14 cellular contexts compared by ENCODE assay signal in the genomic region with DNA sequence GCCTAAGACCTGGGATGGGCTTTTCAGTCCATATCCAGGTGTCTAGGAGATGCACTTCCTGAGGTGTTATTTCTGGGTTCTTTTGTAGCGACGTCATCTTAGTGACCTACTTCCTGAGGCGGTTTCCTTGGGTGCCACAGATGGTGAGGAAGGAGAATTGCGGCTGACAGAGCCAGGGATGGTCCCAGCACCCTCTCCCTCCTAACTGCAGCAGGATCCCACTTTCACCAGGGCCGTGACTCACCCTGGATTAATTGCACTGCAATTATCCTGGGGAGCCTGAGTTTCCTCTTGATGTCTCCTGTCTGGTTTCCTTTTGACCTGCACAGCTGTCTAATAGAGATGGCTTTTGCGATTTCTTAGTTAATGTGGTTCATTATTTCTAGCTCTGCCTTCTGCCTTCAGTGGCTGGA.
A peak's percentile ranks its signal among the peaks of the same experiment; 100 is the strongest.
DNase-seq lines count a peak whose midpoint lies in the region; ATAC-seq lines count a peak whose summit lies in the region.
"Had no signal": no experiment of that assay in that cellular context is flagged by ENCODE, and none has a peak within 500 bp of the region (broad histone marks: within the 10 kb centered on the region; RNA-seq: fewer than 3 reads in every experiment).

No MANE protein-coding gene starts in this region.

- H3K9me3 ChIP-seq in BLaER1 treated with 17β-estradiol and CSF1 and Interleukin-3, amounts not matched to agents 10 nM and 100 nM (replicated peaks in 1 of 11): peaks cover 0 to 6% (median 0%) of the 10 kb centered on the region in 11 experiments; a peak in 3 of 22 replicates
- H3K9me3 ChIP-seq: Caco-2, neutrophil had no signal

- H3K27ac ChIP-seq in BLaER1 treated with 17β-estradiol and CSF1 and Interleukin-3, amounts not matched to agents 10 nM and 100 nM: peak overlapping the region in 5 of 11 experiments; percentile 6 to 68 (median 36); a peak in 8 of 22 replicates
- H3K27ac ChIP-seq: cardiac muscle cell, neutrophil had no signal

- peaks cover 0 to 7% (median 0%) of the 10 kb centered on the region in 11 experiments; a peak in 4 of 22 replicates for H3K27me3 ChIP-seq in BLaER1 treated with 17β-estradiol and CSF1 and Interleukin-3, amounts not matched to agents 10 nM and 100 nM
- no peaks in the 10 kb centered on the region for H3K27me3 ChIP-seq in H7 (ENCODE audit: control insufficient read depth, insufficient read depth, low read length)
- H3K27me3 ChIP-seq: cardiac muscle cell had no signal

- DNase-seq in H7 (peak; percentile 37), SW480 (ENCODE audit: low spot score) (peak; percentile 72), iPS-NIHi7 (ENCODE audit: extremely low spot score) (peak; percentile 48), NK-92 (lab: John Stamatoyannopoulos, UW; ENCODE audit: unreplicated experiment) (no peak), DMS79 treated with DMSO at 0.1 percent for 48 hours (lab: John Stamatoyannopoulos, UW) (no peak), GOT3 (lab: John Stamatoyannopoulos, UW) (no peak)
- DNase-seq: left colon; stimulated activated naive CD8-positive, alpha-beta T cell treated with anti-CD3 and anti-CD28 coated beads, Interleukin-15, amount 100 ng/mL, for 72 hours; T-helper 2 cell had no signal

- peaks cover 26 to 69% (median 58%) of the 10 kb centered on the region in 10 experiments for H3K4me1 ChIP-seq in BLaER1 treated with 17β-estradiol and CSF1 and Interleukin-3, amounts not matched to agents 10 nM and 100 nM
- H3K4me1 ChIP-seq: Caco-2 had no signal

- H3K4me2 ChIP-seq in BLaER1 treated with 17β-estradiol and CSF1 and Interleukin-3, amounts not matched to agents 10 nM and 100 nM: peak overlapping the region; percentile 42 to 93 (median 70)

- peak overlapping the region in 4 of 11 experiments; percentile 8 to 56 (median 30); a peak in 5 of 22 replicates for H3K9ac ChIP-seq in BLaER1 treated with 17β-estradiol and CSF1 and Interleukin-3, amounts not matched to agents 10 nM and 100 nM

- H3K4me3 ChIP-seq in BLaER1 treated with 17β-estradiol and CSF1 and Interleukin-3, amounts not matched to agents 10 nM and 100 nM: no peak overlapping the region
- H3K4me3 ChIP-seq in H7 (ENCODE audit: insufficient read depth, low read depth, low read length): no peak overlapping the region
- H3K4me3 ChIP-seq: cardiac muscle cell had no signal

- H4K20me1 ChIP-seq in BLaER1 treated with 17β-estradiol and CSF1 and Interleukin-3, amounts not matched to agents 10 nM and 100 nM: no peaks in the 10 kb centered on the region

- no peaks in the 10 kb centered on the region for H3K36me3 ChIP-seq in BLaER1 treated with 17β-estradiol and CSF1 and Interleukin-3, amounts not matched to agents 10 nM and 100 nM
- H3K36me3 ChIP-seq in H7 (replicated peaks; ENCODE audit: control insufficient read depth, insufficient read depth, low read length): no peaks in the 10 kb centered on the region
- H3K36me3 ChIP-seq: cardiac muscle cell, neutrophil had no signal

- no peak for ATAC-seq in activated CD4-positive, CD25-positive, alpha-beta regulatory T cell treated with anti-CD3 and anti-CD28 coated beads, Interleukin-2, amount 50 U/mL, for 24 hours
- ATAC-seq: left colon; stimulated activated naive CD8-positive, alpha-beta T cell treated with anti-CD3 and anti-CD28 coated beads, Interleukin-15, amount 100 ng/mL, for 72 hours had no signal

Comparison
In these comparisons a context has a peak if more than half of its experiments do, and no peak if none do; other contexts are left out.
1. DNase-seq: peak in H7 (single experiment), SW480 (single experiment) and iPS-NIHi7 (single experiment); none in NK-92 (single experiment), DMS79 treated with DMSO at 0.1 percent for 48 hours (single experiment) and GOT3 (single experiment).